1 cellular context compared by ENCODE assay signal in genomic region chr20:44571367-44571766, GRCh38.
TF ChIP-seq lines count a peak whose summit lies in the region.

No MANE protein-coding gene starts in this region.

TF ChIP-seq in IMR-90, 13 proteins besides CTCF, POLR2A, EP300 and RAD21:
- TF ChIP-seq MXI1 (IDR thresholded peaks at IDR 0.05; ENCODE audit: borderline replicate concordance, low read depth, low read length) (no peak), FOS (IDR thresholded peaks at IDR 0.05; ENCODE audit: low read depth, low read length) (no peak), MAZ (IDR thresholded peaks at IDR 0.05; ENCODE audit: borderline replicate concordance, low read depth, low read length) (no peak), MAFK (IDR thresholded peaks at IDR 0.05; ENCODE audit: low read depth, low read length) (no peak), BHLHE40 (IDR thresholded peaks at IDR 0.05; ENCODE audit: low read depth, low read length) (no peak), CHD1 (IDR thresholded peaks at IDR 0.05; ENCODE audit: low read depth, low read length) (no peak), SMC3 (IDR thresholded peaks at IDR 0.05; ENCODE audit: low read depth, low read length) (no peak), CEBPB (IDR thresholded peaks at IDR 0.05; ENCODE audit: low read depth, low read length) (no peak), NFE2L2 (IDR thresholded peaks at IDR 0.05; ENCODE audit: low read depth, low read length) (no peak), RFX5 (IDR thresholded peaks at IDR 0.05; ENCODE audit: low read depth, low read length) (no peak), RCOR1 (IDR thresholded peaks at IDR 0.05; ENCODE audit: insufficient replicate concordance, low read length) (no peak)
- TF ChIP-seq, protein P1, sequence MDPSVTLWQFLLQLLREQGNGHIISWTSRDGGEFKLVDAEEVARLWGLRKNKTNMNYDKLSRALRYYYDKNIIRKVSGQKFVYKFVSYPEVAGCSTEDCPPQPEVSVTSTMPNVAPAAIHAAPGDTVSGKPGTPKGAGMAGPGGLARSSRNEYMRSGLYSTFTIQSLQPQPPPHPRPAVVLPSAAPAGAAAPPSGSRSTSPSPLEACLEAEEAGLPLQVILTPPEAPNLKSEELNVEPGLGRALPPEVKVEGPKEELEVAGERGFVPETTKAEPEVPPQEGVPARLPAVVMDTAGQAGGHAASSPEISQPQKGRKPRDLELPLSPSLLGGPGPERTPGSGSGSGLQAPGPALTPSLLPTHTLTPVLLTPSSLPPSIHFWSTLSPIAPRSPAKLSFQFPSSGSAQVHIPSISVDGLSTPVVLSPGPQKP (IDR thresholded peaks at IDR 0.05; ENCODE audit: borderline replicate concordance, low read depth, low read length) = no peak
- TF ChIP-seq, protein P2, sequence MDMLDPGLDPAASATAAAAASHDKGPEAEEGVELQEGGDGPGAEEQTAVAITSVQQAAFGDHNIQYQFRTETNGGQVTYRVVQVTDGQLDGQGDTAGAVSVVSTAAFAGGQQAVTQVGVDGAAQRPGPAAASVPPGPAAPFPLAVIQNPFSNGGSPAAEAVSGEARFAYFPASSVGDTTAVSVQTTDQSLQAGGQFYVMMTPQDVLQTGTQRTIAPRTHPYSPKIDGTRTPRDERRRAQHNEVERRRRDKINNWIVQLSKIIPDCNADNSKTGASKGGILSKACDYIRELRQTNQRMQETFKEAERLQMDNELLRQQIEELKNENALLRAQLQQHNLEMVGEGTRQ (IDR thresholded peaks at IDR 0.05; ENCODE audit: low read depth, low read length) = no peak
